ENCODE assay signal across 28 cellular contexts in the genomic region with DNA sequence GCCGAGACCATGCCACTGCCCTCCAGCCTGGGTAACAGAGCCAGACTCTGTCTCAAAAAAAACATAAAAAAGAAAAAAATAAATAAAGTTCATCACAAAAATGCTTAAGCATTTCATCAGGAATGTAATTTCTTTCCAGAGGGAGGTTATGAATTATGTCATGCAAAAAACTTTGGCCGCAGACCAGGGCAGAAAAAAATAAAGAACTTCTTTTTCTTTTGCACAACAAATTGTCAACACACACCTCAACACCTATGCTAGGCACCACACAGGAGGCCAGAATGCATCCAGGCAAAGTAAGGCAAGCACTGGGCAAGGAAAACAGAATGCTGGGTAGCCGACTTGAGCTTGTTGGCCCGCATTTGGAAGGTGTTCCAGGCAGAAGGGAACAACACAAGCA. TPM values are rescaled to one million over a fixed set of nuclear protein-coding genes. Genes with fewer than 3 reads are reported as not detected.
DNase-seq lines count a peak whose midpoint lies in the region; ATAC-seq, FAIRE-seq and TF ChIP-seq lines count a peak whose summit lies in the region.
"Had no signal": no experiment of that assay in that cellular context is flagged by ENCODE, and none has a peak within 500 bp of the region (broad histone marks: within the 10 kb centered on the region; RNA-seq: fewer than 3 reads in every experiment).

No MANE protein-coding gene starts in this region.

- H2AFZ ChIP-seq in IMR-90 (replicated peaks; ENCODE audit: low read length, poor library complexity) = no peak overlapping the region

- H3K27ac ChIP-seq in A549 = peak overlapping the region; percentile 17 to 24; a peak in 2 of 6 replicates
- H3K27ac ChIP-seq in IMR-90 (ENCODE audit: insufficient read depth, low read length) = no peak overlapping the region
- H3K27ac ChIP-seq in coronary artery = peak overlapping the region; percentile 25 to 92
- H3K27ac ChIP-seq in testis = no peak overlapping the region
- H3K27ac ChIP-seq: BLaER1 treated with 17β-estradiol and CSF1 and Interleukin-3, amounts not matched to agents 10 nM and 100 nM; cardiac muscle cell; HL-60; prostate gland had no signal

- no peak overlapping the region for H3K18ac ChIP-seq in IMR-90 (ENCODE audit: low read depth, low read length)

- no peaks in the 10 kb centered on the region for H3K79me1 ChIP-seq in IMR-90 (ENCODE audit: low read depth in 1 of 2, low read length in 2 of 2)

- H3K4ac ChIP-seq in IMR-90 (ENCODE audit: low read depth, low read length) = no peak overlapping the region

- dilution Hi-C loops in IMR-90 (cut with HindIII; ENCODE audit: low sequenced_read_pairs, unreplicated experiment) = no loop called here

- peaks cover 30% of the 10 kb centered on the region for H3K4me1 ChIP-seq in A549
- peaks cover 15% of the 10 kb centered on the region for H3K4me1 ChIP-seq in IMR-90 (ENCODE audit: control insufficient read depth, insufficient read depth, low read length)
- H3K4me1 ChIP-seq in testis = no peaks in the 10 kb centered on the region
- H3K4me1 ChIP-seq: prostate gland had no signal

- no peak overlapping the region for H2AK5ac ChIP-seq in IMR-90 (ENCODE audit: low read depth, low read length)

- no peak overlapping the region for H2BK120ac ChIP-seq in IMR-90 (ENCODE audit: low read depth, low read length)

- H2BK15ac ChIP-seq in IMR-90 (ENCODE audit: low read depth, low read length) = no peak overlapping the region

- no peak overlapping the region for H2BK5ac ChIP-seq in IMR-90 (ENCODE audit: low read depth, low read length, poor library complexity, severe bottlenecking)

- peaks cover 6% of the 10 kb centered on the region for H3K9me1 ChIP-seq in IMR-90 (ENCODE audit: insufficient read depth, low read length)

- peaks cover 3% of the 10 kb centered on the region; the same call in 1 of the 2 replicates for H4K20me1 ChIP-seq in IMR-90 (ENCODE audit: insufficient read depth, low read length)
- H4K20me1 ChIP-seq: BLaER1 treated with 17β-estradiol and CSF1 and Interleukin-3, amounts not matched to agents 10 nM and 100 nM had no signal

- TF ChIP-seq POLR2A in A549 (IDR thresholded peaks at IDR 0.05; ENCODE audit: low read length) (no peak), IMR-90 (IDR thresholded peaks at IDR 0.05; ENCODE audit: low read depth, low read length) (no peak), testis (IDR thresholded peaks at IDR 0.05) (no peak)

- H3K36me3 ChIP-seq in IMR-90 (ENCODE audit: control insufficient read depth, insufficient read depth, low read length) (no peaks in the 10 kb centered on the region), testis (ENCODE audit: low read depth, missing control alignments) (no peaks in the 10 kb centered on the region)
- H3K36me3 ChIP-seq: BLaER1 treated with 17β-estradiol and CSF1 and Interleukin-3, amounts not matched to agents 10 nM and 100 nM; cardiac muscle cell; prostate gland had no signal

- no peak overlapping the region for H3K4me3 ChIP-seq in A549
- no peak overlapping the region for H3K4me3 ChIP-seq in IMR-90 (ENCODE audit: insufficient read depth, low read depth, low read length)
- no peak overlapping the region for H3K4me3 ChIP-seq in coronary artery
- H3K4me3 ChIP-seq in testis = no peak overlapping the region
- H3K4me3 ChIP-seq: BLaER1 treated with 17β-estradiol and CSF1 and Interleukin-3, amounts not matched to agents 10 nM and 100 nM; cardiac muscle cell; lung; prostate gland had no signal

- peak overlapping the region; percentile 30 for H3K27ac Mint-ChIP-seq in mesothelial cell of epicardium

- BruUV-seq in IMR-90 (replicated peaks; lab: Mats Ljungman, UMichigan) = no TSS peak

- no peak overlapping the region for H3K4me3 Mint-ChIP-seq in mesothelial cell of epicardium
- H3K4me3 Mint-ChIP-seq: activated T-cell treated with anti-CD3 and anti-CD28 coated beads, Interleukin-2, amount 50 U/mL, for 4 hours had no signal

- H3K9me3 ChIP-seq in A549 = no peaks in the 10 kb centered on the region
- no peaks in the 10 kb centered on the region for H3K9me3 ChIP-seq in IMR-90 (ENCODE audit: control insufficient read depth, insufficient read depth, low read length)
- H3K9me3 ChIP-seq in testis = no peaks in the 10 kb centered on the region
- H3K9me3 ChIP-seq: BLaER1 treated with 17β-estradiol and CSF1 and Interleukin-3, amounts not matched to agents 10 nM and 100 nM; prostate gland had no signal

- H2AK9ac ChIP-seq in IMR-90 (replicated peaks; ENCODE audit: low read depth, low read length, poor library complexity) = no peak overlapping the region

- intact Hi-C loops in IMR-90 (cut with micrococcal nuclease) = no loop called here
- intact Hi-C loops in testis (cut with DNase I; ENCODE audit: low total_unique reads) = no loop called here

- H3K4me2 ChIP-seq in A549 (no peak overlapping the region), IMR-90 (ENCODE audit: low read depth, low read length) (no peak overlapping the region)
- H3K4me2 ChIP-seq: BLaER1 treated with 17β-estradiol and CSF1 and Interleukin-3, amounts not matched to agents 10 nM and 100 nM had no signal

- TF ChIP-seq CTCF in A549 (IDR thresholded peaks at IDR 0.05) (no peak), IMR-90 (conservative IDR thresholded peaks at IDR 0.05; ENCODE audit: low read depth, low read length) (no peak), coronary artery (IDR thresholded peaks at IDR 0.05) (no peak), mesothelial cell of epicardium (IDR thresholded peaks at IDR 0.05; ENCODE audit: unreplicated experiment) (no peak), testis (IDR thresholded peaks at IDR 0.05) (no peak)

- no peak for TF ChIP-seq RAD21 in A549 (conservative IDR thresholded peaks at IDR 0.05 in 1 of 2, IDR thresholded peaks at IDR 0.05 in 1 of 2)
- TF ChIP-seq RAD21 in IMR-90 (IDR thresholded peaks at IDR 0.05; ENCODE audit: low read length) = no peak

- H4K8ac ChIP-seq in IMR-90 (ENCODE audit: low read depth in 2 of 2, low read length in 2 of 2) = no peak overlapping the region

- no peaks in the 10 kb centered on the region for H3K9me3 Mint-ChIP-seq in mesothelial cell of epicardium
- H3K9me3 Mint-ChIP-seq: activated T-cell treated with anti-CD3 and anti-CD28 coated beads, Interleukin-2, amount 50 U/mL, for 4 hours had no signal

- H3K27me3 ChIP-seq in IMR-90 (ENCODE audit: control insufficient read depth, insufficient read depth, low read length) (no peaks in the 10 kb centered on the region), testis (no peaks in the 10 kb centered on the region)
- H3K27me3 ChIP-seq: BLaER1 treated with 17β-estradiol and CSF1 and Interleukin-3, amounts not matched to agents 10 nM and 100 nM; cardiac muscle cell had no signal

- H3K27me3 Mint-ChIP-seq in mesothelial cell of epicardium (ENCODE audit: low read depth) = no peaks in the 10 kb centered on the region

- no peak overlapping the region for H2BK20ac ChIP-seq in IMR-90 (ENCODE audit: low read depth, low read length)

- H3K36me3 Mint-ChIP-seq in mesothelial cell of epicardium = no peaks in the 10 kb centered on the region

- in situ Hi-C loops in IMR-90 (cut with MboI; ENCODE audit: low sequenced_read_pairs) = no loop called here

- no peak overlapping the region for H3K14ac ChIP-seq in IMR-90 (replicated peaks; ENCODE audit: low read depth, low read length)

- no peak overlapping the region for H4K5ac ChIP-seq in IMR-90 (ENCODE audit: low read depth, low read length)

- ATAC-seq in A549 (no peak), IMR-90 (ENCODE audit: low read depth) (peak; percentile 7)
- no peak for ATAC-seq in activated CD4-positive, CD25-positive, alpha-beta regulatory T cell treated with anti-CD3 and anti-CD28 coated beads, Interleukin-2, amount 50 U/mL, for 24 hours
- ATAC-seq: activated T-cell treated with anti-CD3 and anti-CD28 coated beads, Interleukin-2, amount 50 U/mL, for 4 hours; HepG2; Panc1 had no signal

- WGBS in A549 (ENCODE audit: missing lambda C conversion rate) = 91% methylated on average over 4 of the region's 4 CpGs
- 92% methylated on average over 2 of the region's 4 CpGs; no CpG with 5 or more reads in 1 of the 2 experiments for WGBS in IMR-90 (ENCODE audit: extremely low coverage in 2 of 2, insufficient read length in 1 of 2), 2 experiments
- 63 to 68% methylated on average over 4 of the region's 4 CpGs for WGBS in testis, 2 donors

- DNase-seq in A549 (ENCODE audit: low read depth in 1 of 2, low spot score in 1 of 2) (no peak), IMR-90 (peak; percentile 39), coronary artery (ENCODE audit: low spot score) (no peak), mesothelial cell of epicardium (ENCODE audit: low spot score in 2 of 2, unreplicated experiment in 2 of 2) (no peak), DMS 273 (lab: John Stamatoyannopoulos, UW; ENCODE audit: unreplicated experiment) (no peak), testis (no peak)
- no peak for DNase-seq in activated effector memory CD4-positive, alpha-beta T cell treated with Interleukin-2 at 50 U/mL for 16 hours
- DNase-seq: activated CD4-positive, alpha-beta T cell treated with anti-CD3 and anti-CD28 coated beads for 48 hours; activated naive CD4-positive, alpha-beta T cell treated with Interleukin-2 at 50 U/mL for 16 hours; activated T-cell treated with anti-CD3 and anti-CD28 coated beads, Interleukin-2, amount 50 U/mL, for 4 hours; amniotic stem cell; H7; islet precursor cell; NCI-H1694 treated with DMSO at 0.1 percent for 48 hours; NCI-H2171 treated with DMSO at 0.1 percent for 48 hours; NCI-H524 treated with DMSO at 0.1 percent for 48 hours; T-helper 2 cell had no signal

- no peak overlapping the region for H4K91ac ChIP-seq in IMR-90 (ENCODE audit: insufficient read depth, low read depth, low read length)

- no peak overlapping the region for H3K56ac ChIP-seq in IMR-90 (ENCODE audit: extremely low read depth, insufficient read depth, low read length)

- CTCF ChIA-PET in A549 (lab: Yijun Ruan, JAX) = interaction anchor here (0.7 to 39.7 kb wide), 5 partner anchors 6 to 186 kb away, joined by 3 to 1048 read pairs (median 4); a partner anchor contains a TSS
- CTCF ChIA-PET in IMR-90 (lab: Yijun Ruan, JAX) = no interaction called here

- H3K9ac ChIP-seq in IMR-90 (ENCODE audit: low read depth, low read length) = no peak overlapping the region
- H3K9ac ChIP-seq: BLaER1 treated with 17β-estradiol and CSF1 and Interleukin-3, amounts not matched to agents 10 nM and 100 nM had no signal

- POLR2A ChIA-PET in A549 (lab: Yijun Ruan, JAX) = no interaction called here
- POLR2A ChIA-PET in IMR-90 (lab: Charles Lee; ENCODE audit: unreplicated experiment) = no interaction called here

- TF ChIP-seq EP300 in A549 (IDR thresholded peaks at IDR 0.05) = no peak

- peaks cover 8% of the 10 kb centered on the region for H3K4me1 Mint-ChIP-seq in mesothelial cell of epicardium

- no peak for FAIRE-seq in A549 (lab: Jason Lieb, UNC)
- FAIRE-seq: frontal cortex, HepG2 had no signal

- H3K23ac ChIP-seq in IMR-90 (ENCODE audit: low read depth, low read length) = no peak overlapping the region

RNA-seq across cellular contexts. Expression of a gene that starts 3.9 kb away (rescaled TPM):
- polyA plus RNA-seq in A549 (2011; rRNA removed) = 0.12 TPM in 1 of 2 replicates, not detected in the other
- 0.07 and 0.09 TPM in 2 replicates for polyA plus RNA-seq in A549 (2012; cell fraction: cytosol; rRNA removed)
- 0.53 and 0.73 TPM in 2 replicates for polyA plus RNA-seq in A549 (2012; cell fraction: nucleus; rRNA removed)
- 0.10 TPM in 1 of 3 replicates, not detected in the others for polyA plus RNA-seq in A549 (2017; fragmentation: RNase III; extraction: RNeasy Plus Mini Kit Qiagen cat#74134 plus additional on column Dnase treatment)
- polyA minus RNA-seq in A549 (2011; rRNA and poly(A)+ RNA removed) = 0.73 and 0.91 TPM in 2 replicates
- total RNA-seq in IMR-90 (2012; rRNA removed) = not detected in 2 replicates
- polyA plus RNA-seq in IMR-90 (2012; rRNA removed) = not detected in 2 replicates
- polyA plus RNA-seq in IMR-90 (2012; cell fraction: cytosol; rRNA removed) = not detected in 2 replicates
- 0.13 and 0.14 TPM in 2 replicates for polyA plus RNA-seq in IMR-90 (2012; cell fraction: nucleus; rRNA removed; ENCODE audit: low replicate concordance)
- total RNA-seq in mesothelial cell of epicardium = not detected in 3 replicates
- 100 to 1,000 TPM; 108 to 373 TPM for total RNA-seq in testis
- polyA plus RNA-seq in testis (ENCODE audit: insufficient read depth, low read depth, low replicate concordance) = 304 TPM
- total RNA-seq: activated T-cell treated with anti-CD3 and anti-CD28 coated beads, Interleukin-2, amount 50 U/mL, for 4 hours; Daoy; frontal cortex; H7; ureter had no signal
- polyA plus RNA-seq: cardiac muscle cell, lung had no signal

RNA-seq across cellular contexts. Expression of a gene that starts 9.2 kb away (rescaled TPM):
- polyA plus RNA-seq in A549 (2011; rRNA removed) (2.0 TPM in 2 replicates), A549 (2017; fragmentation: RNase III; extraction: RNeasy Plus Mini Kit Qiagen cat#74134 plus additional on column Dnase treatment) (3.1 to 3.5 TPM (median 3.1 TPM) in 3 replicates), IMR-90 (2012; rRNA removed) (0.41 and 0.42 TPM in 2 replicates), testis (ENCODE audit: insufficient read depth, low read depth, low replicate concordance) (1.5 TPM)
- polyA plus RNA-seq in A549 (2012; cell fraction: cytosol; rRNA removed) = 2.0 and 2.8 TPM in 2 replicates
- 3.5 and 3.6 TPM in 2 replicates for polyA plus RNA-seq in A549 (2012; cell fraction: nucleus; rRNA removed)
- polyA minus RNA-seq in A549 (2011; rRNA and poly(A)+ RNA removed) = 1.4 and 2.5 TPM in 2 replicates
- total RNA-seq in IMR-90 (2012; rRNA removed) (0.36 and 0.56 TPM in 2 replicates), mesothelial cell of epicardium (0.31 to 0.50 TPM (median 0.40 TPM) in 3 replicates), testis (under 1 TPM; 0.25 to 0.55 TPM)
- polyA plus RNA-seq in IMR-90 (2012; cell fraction: cytosol; rRNA removed) = 0.25 and 0.45 TPM in 2 replicates
- 1.2 and 1.4 TPM in 2 replicates for polyA plus RNA-seq in IMR-90 (2012; cell fraction: nucleus; rRNA removed; ENCODE audit: low replicate concordance)
- total RNA-seq: activated T-cell treated with anti-CD3 and anti-CD28 coated beads, Interleukin-2, amount 50 U/mL, for 4 hours; Daoy; H7 had no signal

RNA-seq across cellular contexts. Expression of a gene that starts 20.8 kb away (rescaled TPM):
- 0.90 and 1.5 TPM in 2 replicates for polyA plus RNA-seq in A549 (2011; rRNA removed)
- 12.2 and 12.7 TPM in 2 replicates for polyA plus RNA-seq in A549 (2012; cell fraction: cytosol; rRNA removed)
- polyA plus RNA-seq in A549 (2012; cell fraction: nucleus; rRNA removed) = 13.6 and 13.9 TPM in 2 replicates
- 4.7 to 8.4 TPM (median 5.8 TPM) in 3 replicates for polyA plus RNA-seq in A549 (2017; fragmentation: RNase III; extraction: RNeasy Plus Mini Kit Qiagen cat#74134 plus additional on column Dnase treatment)
- polyA minus RNA-seq in A549 (2011; rRNA and poly(A)+ RNA removed) = 0.45 and 1.4 TPM in 2 replicates
- total RNA-seq in IMR-90 (2012; rRNA removed) = 0.28 and 0.36 TPM in 2 replicates
- 0.40 and 0.65 TPM in 2 replicates for polyA plus RNA-seq in IMR-90 (2012; rRNA removed)
- polyA plus RNA-seq in IMR-90 (2012; cell fraction: cytosol; rRNA removed) = 0.36 and 0.63 TPM in 2 replicates
- 0.29 and 0.38 TPM in 2 replicates for polyA plus RNA-seq in IMR-90 (2012; cell fraction: nucleus; rRNA removed; ENCODE audit: low replicate concordance)
- total RNA-seq in mesothelial cell of epicardium = 0.20 to 0.24 TPM (median 0.20 TPM) in 3 replicates
- 1 to 10 TPM in 1 of 2 donors, under 1 TPM in 1; 0.43 to 1.9 TPM for total RNA-seq in testis
- 3.5 TPM for polyA plus RNA-seq in testis (ENCODE audit: insufficient read depth, low read depth, low replicate concordance)
- total RNA-seq: activated T-cell treated with anti-CD3 and anti-CD28 coated beads, Interleukin-2, amount 50 U/mL, for 4 hours; cardiac muscle cell; Daoy; frontal cortex; H7; HepG2 had no signal
- polyA plus RNA-seq: cardiac muscle cell, HepG2 had no signal

RNA-seq across cellular contexts. Expression of a gene that starts 39.9 kb away (rescaled TPM):
- polyA plus RNA-seq in A549 (2011; rRNA removed) (13.8 and 14.2 TPM in 2 replicates), A549 (2017; fragmentation: RNase III; extraction: RNeasy Plus Mini Kit Qiagen cat#74134 plus additional on column Dnase treatment) (8.3 to 10.9 TPM (median 8.9 TPM) in 3 replicates), IMR-90 (2012; rRNA removed) (8.4 and 10.1 TPM in 2 replicates), testis (ENCODE audit: insufficient read depth, low read depth, low replicate concordance) (23.3 TPM)
- polyA plus RNA-seq in A549 (2012; cell fraction: cytosol; rRNA removed) = 9.7 and 10.4 TPM in 2 replicates
- polyA plus RNA-seq in A549 (2012; cell fraction: nucleus; rRNA removed) = 2.9 and 3.4 TPM in 2 replicates
- 3.2 and 4.2 TPM in 2 replicates for polyA minus RNA-seq in A549 (2011; rRNA and poly(A)+ RNA removed)
- total RNA-seq in IMR-90 (2012; rRNA removed) (3.2 and 3.3 TPM in 2 replicates), mesothelial cell of epicardium (15.4 to 17.3 TPM (median 16.4 TPM) in 3 replicates), testis (1 to 10 TPM; 7.1 to 7.5 TPM)
- polyA plus RNA-seq in IMR-90 (2012; cell fraction: cytosol; rRNA removed) = 7.4 and 9.0 TPM in 2 replicates
- polyA plus RNA-seq in IMR-90 (2012; cell fraction: nucleus; rRNA removed; ENCODE audit: low replicate concordance) = 1.8 and 7.7 TPM in 2 replicates

RNA-seq across cellular contexts. Expression of a gene that starts 47.0 kb away (rescaled TPM):
- polyA plus RNA-seq in A549 (2011; rRNA removed) = 16.6 and 18.8 TPM in 2 replicates
- polyA plus RNA-seq in A549 (2012; cell fraction: cytosol; rRNA removed) = 13.1 and 17.7 TPM in 2 replicates
- 14.8 and 17.7 TPM in 2 replicates for polyA plus RNA-seq in A549 (2012; cell fraction: nucleus; rRNA removed)
- 14.1 to 16.6 TPM (median 14.8 TPM) in 3 replicates for polyA plus RNA-seq in A549 (2017; fragmentation: RNase III; extraction: RNeasy Plus Mini Kit Qiagen cat#74134 plus additional on column Dnase treatment)
- 11.3 and 11.5 TPM in 2 replicates for polyA minus RNA-seq in A549 (2011; rRNA and poly(A)+ RNA removed)
- 15.6 and 15.8 TPM in 2 replicates for total RNA-seq in IMR-90 (2012; rRNA removed)
- 25.3 and 27.3 TPM in 2 replicates for polyA plus RNA-seq in IMR-90 (2012; rRNA removed)
- 16.6 and 18.3 TPM in 2 replicates for polyA plus RNA-seq in IMR-90 (2012; cell fraction: cytosol; rRNA removed)
- 16.4 and 20.0 TPM in 2 replicates for polyA plus RNA-seq in IMR-90 (2012; cell fraction: nucleus; rRNA removed; ENCODE audit: low replicate concordance)
- 18.4 to 20.1 TPM (median 18.7 TPM) in 3 replicates for total RNA-seq in mesothelial cell of epicardium
- 10 to 100 TPM; 27.4 to 31.0 TPM for total RNA-seq in testis
- polyA plus RNA-seq in testis (ENCODE audit: insufficient read depth, low read depth, low replicate concordance) = 24.2 TPM

Comparison
In these comparisons a context has a peak if more than half of its experiments do, and no peak if none do; other contexts are left out.
1. H3K27ac ChIP-seq: peak in A549 (2 of 2) and coronary artery (2 of 2); none in IMR-90 (single experiment) and testis (0 of 2).
2. RNA of a gene that starts 3.9 kb away (total RNA-seq): 108 to 373 TPM in testis; not detected in mesothelial cell of epicardium and not detected in IMR-90; every median in the first group is over 10 times any median in the second.